In the genomic region with DNA sequence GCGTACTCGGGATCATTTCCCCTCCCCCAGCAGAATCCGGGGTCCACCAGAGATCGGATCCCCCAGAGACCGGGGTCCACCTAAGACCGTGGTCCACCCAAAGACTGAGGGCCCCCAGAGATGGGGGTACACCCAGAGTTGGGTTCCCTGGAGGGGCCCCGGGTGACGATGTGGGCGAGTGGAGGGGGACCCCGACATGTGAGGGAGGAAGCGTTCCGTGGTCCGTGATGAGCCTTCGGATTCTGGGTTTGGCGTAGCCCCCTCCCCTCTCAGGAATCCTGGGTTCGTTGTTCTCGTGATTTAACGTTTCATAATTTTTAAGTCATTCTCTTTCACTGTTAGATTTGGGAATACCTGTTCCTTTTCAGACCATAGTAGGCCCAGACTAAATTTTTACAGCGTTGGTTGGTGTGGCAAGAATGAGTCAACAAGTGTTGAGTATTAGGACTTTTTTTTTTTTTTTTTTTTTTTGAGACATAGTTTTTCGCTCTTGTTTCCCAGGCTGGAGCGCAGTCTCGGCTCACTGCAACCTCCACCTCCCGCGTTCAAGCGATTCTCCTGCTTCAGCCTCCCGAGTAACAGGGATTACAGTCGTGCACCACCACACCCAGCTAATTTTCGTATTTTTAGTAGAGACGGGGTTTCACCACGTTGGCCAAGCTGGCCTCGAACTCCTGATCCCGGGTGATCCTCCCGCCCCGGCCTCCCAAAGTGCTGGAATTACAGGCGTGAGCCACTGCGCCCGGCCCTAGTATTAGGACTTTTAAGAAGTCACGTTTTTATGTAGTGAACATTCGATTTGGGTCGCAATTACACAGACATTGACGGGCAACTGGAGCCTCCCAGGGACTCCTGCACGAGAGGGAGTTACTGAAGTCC, we compare ENCODE assay signal across 8 cellular contexts. TPM values are rescaled to one million over a fixed set of nuclear protein-coding genes. Genes with fewer than 3 reads are reported as not detected.
A peak's percentile ranks its signal among the peaks of the same experiment; 100 is the strongest.
DNase-seq lines count a peak whose midpoint lies in the region; ATAC-seq lines count a peak whose summit lies in the region.

No MANE protein-coding gene starts in this region.

- H3K27ac Mint-ChIP-seq in activated naive CD8-positive, alpha-beta T cell = peak overlapping the region; percentile 98

- DNase-seq in stimulated activated CD4-positive, alpha-beta T cell treated with anti-CD3 and anti-CD28 coated beads, Interleukin-4, amount 100 ng/mL, for 1 hour = peak; percentile 53
- DNase-seq in AML-193 (lab: John Stamatoyannopoulos, UW) (no peak), NCI-H446 treated with DMSO at 0.1 percent for 48 hours (lab: John Stamatoyannopoulos, UW) (no peak), mucosa of gallbladder (ENCODE audit: low spot score) (no peak)

- peak overlapping the region; percentile 98 for H3K4me3 Mint-ChIP-seq in activated naive CD8-positive, alpha-beta T cell

- no peaks in the 10 kb centered on the region for H3K27me3 Mint-ChIP-seq in activated naive CD8-positive, alpha-beta T cell

- peak overlapping the region; percentile 96 for H3K4me3 ChIP-seq in iPS-18c (ENCODE audit: insufficient read depth, low read depth, low read length)

- no peaks in the 10 kb centered on the region for H3K9me3 ChIP-seq in iPS-18c (ENCODE audit: control insufficient read depth, insufficient read depth, low read length)

- H3K36me3 Mint-ChIP-seq in activated naive CD8-positive, alpha-beta T cell = peaks cover 12% of the 10 kb centered on the region

- peaks cover 39% of the 10 kb centered on the region for H3K4me1 Mint-ChIP-seq in activated naive CD8-positive, alpha-beta T cell (ENCODE audit: low read depth)

- no peaks in the 10 kb centered on the region for H3K9me3 Mint-ChIP-seq in activated naive CD8-positive, alpha-beta T cell (ENCODE audit: low read depth)

- ATAC-seq in GM18498 (IDR thresholded peaks at IDR 0.05; ENCODE audit: unreplicated experiment) (peak; percentile 17), HG03095 (IDR thresholded peaks at IDR 0.05; ENCODE audit: unreplicated experiment) (peak; percentile 7)

RNA-seq across cellular contexts. Expression of a gene that starts 0.7 kb away (rescaled TPM):
- 23.7 TPM for total RNA-seq in mucosa of gallbladder

RNA-seq across cellular contexts. Expression of a gene that starts 36.8 kb away (rescaled TPM):
- not detected for total RNA-seq in mucosa of gallbladder

RNA-seq across cellular contexts. Expression of a gene that starts 57.4 kb away (rescaled TPM):
- 98.6 TPM for total RNA-seq in mucosa of gallbladder
